In the genomic region with DNA sequence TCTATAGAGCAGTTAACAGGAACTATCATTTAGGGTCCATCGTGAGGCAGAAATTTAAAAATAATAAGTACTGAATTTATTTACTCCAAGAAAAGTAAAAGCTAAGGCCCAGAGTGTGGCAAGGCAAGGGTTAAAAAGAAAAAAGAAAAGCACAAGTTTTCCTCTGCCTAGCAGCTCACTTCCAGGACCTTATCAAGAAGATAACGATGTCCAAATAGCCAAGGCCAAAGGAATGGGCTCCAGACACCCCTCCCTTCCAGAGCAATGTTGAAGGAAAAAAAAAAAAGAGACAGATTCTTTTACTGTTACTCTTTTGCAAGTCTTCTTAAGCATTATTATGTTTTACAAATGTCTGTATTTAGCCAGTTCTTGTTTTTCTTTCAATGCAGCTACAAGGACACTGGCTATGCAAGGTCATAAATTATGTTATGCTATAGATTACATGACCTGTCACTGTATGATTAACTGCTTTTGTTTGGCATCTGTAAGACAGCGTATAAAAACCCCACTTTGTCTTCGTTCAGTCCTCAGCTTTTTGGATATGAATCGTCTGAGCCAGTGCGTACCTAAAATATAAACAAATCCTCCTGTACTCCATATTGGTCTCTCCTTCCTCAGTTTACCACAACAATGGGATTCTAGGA, we compare ENCODE assay signal across 13 cellular contexts.
"Had no signal": no experiment of that assay in that cellular context is flagged by ENCODE, and none has a peak within 500 bp of the region (broad histone marks: within the 10 kb centered on the region; RNA-seq: fewer than 3 reads in every experiment).

No MANE protein-coding gene starts in this region.

- DNase-seq: activated CD4-positive, alpha-beta T cell treated with anti-CD3 and anti-CD28 coated beads for 48 hours; activated naive CD4-positive, alpha-beta T cell treated with Interleukin-2 at 50 U/mL for 16 hours; endodermal cell; foreskin fibroblast; glutamatergic neuron; mammary epithelial cell; natural killer cell; occipital lobe; stimulated activated CD4-positive, alpha-beta T cell treated with anti-CD3 and anti-CD28 coated beads, Interleukin-2, amount 100 ng/mL, for 48 hours; stimulated activated naive CD8-positive, alpha-beta T cell treated with anti-CD3 and anti-CD28 coated beads, Interleukin-15, Interleukin-2, amounts not matched to agents 100 U/mL and 50 U/mL, for 24 hours; T-helper 17 cell had no signal

- ATAC-seq: left lobe of liver; natural killer cell; stimulated activated naive CD8-positive, alpha-beta T cell treated with anti-CD3 and anti-CD28 coated beads, Interleukin-15, Interleukin-2, amounts not matched to agents 100 U/mL and 50 U/mL, for 24 hours; T-helper 17 cell; WTC11 had no signal
